29 cellular contexts compared by ENCODE assay signal in the genomic region with DNA sequence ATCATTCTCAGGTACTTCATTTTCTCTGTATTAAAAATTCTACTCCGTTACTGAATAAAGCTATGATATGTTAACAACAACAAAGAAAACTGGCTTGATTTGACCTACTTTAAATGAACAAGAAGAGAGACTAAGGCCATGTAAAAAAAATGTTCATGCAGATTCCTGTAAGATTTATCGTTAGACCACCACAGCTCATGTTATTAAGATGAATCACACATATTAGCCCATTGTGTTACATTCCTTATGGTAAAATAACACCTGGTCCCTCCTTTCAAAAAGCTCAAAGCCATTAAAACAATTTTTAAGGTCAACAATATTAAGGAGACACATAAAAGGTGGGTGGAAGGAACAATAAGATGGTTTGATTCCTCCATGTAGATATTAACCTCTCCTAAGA. TPM values are rescaled to one million over a fixed set of nuclear protein-coding genes. Genes with fewer than 3 reads are reported as not detected.
DNase-seq lines count a peak whose midpoint lies in the region; ATAC-seq and TF ChIP-seq lines count a peak whose summit lies in the region.
"Had no signal": no experiment of that assay in that cellular context is flagged by ENCODE, and none has a peak within 500 bp of the region (broad histone marks: within the 10 kb centered on the region; RNA-seq: fewer than 3 reads in every experiment).

No MANE protein-coding gene starts in this region.

- no peaks in the 10 kb centered on the region for H3K9me3 ChIP-seq in MG63
- H3K9me3 ChIP-seq: esophagus squamous epithelium, ovary, transverse colon had no signal

- H3K36me3 ChIP-seq in MG63 = no peaks in the 10 kb centered on the region
- H3K36me3 ChIP-seq: cardiac muscle cell, esophagus squamous epithelium, ovary, transverse colon, WERI-Rb-1 had no signal

- no peaks in the 10 kb centered on the region for H3K27me3 ChIP-seq in MG63
- H3K27me3 ChIP-seq: cardiac muscle cell, esophagus squamous epithelium, ovary, transverse colon had no signal

- no peak for ATAC-seq in GM21576 (IDR thresholded peaks at IDR 0.05; ENCODE audit: unreplicated experiment)
- ATAC-seq: activated T-cell treated with anti-CD3 and anti-CD28 coated beads, Interleukin-2, amount 50 U/mL, for 4 hours; Panc1 had no signal

- peak; percentile 14 for DNase-seq in EH (ENCODE audit: low read depth)
- DNase-seq in NCI-H226 = peak; percentile 59
- DNase-seq in choroid plexus epithelial cell (ENCODE audit: low read depth) = peak; percentile 63
- DNase-seq in kidney glomerular epithelial cell (lab: John Stamatoyannopoulos, UW) = peak; percentile 53
- DNase-seq in MG63 = no peak
- no peak for DNase-seq in cortex of kidney (lab: John Stamatoyannopoulos, UW)
- no peak for DNase-seq in GF-D8 (lab: John Stamatoyannopoulos, UW)
- DNase-seq: activated CD4-positive, alpha-beta T cell treated with anti-CD3 and anti-CD28 coated beads, Interleukin-2, amount 10 ng/mL, durations not matched to agents 24 days and 14 days; activated naive CD4-positive, alpha-beta T cell; activated T-cell treated with anti-CD3 and anti-CD28 coated beads, Interleukin-2, amount 50 U/mL, for 4 hours; esophagus squamous epithelium; NCI-H146; NCI-H524; ovary; retina; SIG-M5; stimulated activated CD4-positive, alpha-beta T cell treated with anti-CD3 and anti-CD28 coated beads, Interleukin-2, amount 100 ng/mL, for 24 hours; SW 1271; T-helper 9 cell; transverse colon; WERI-Rb-1 had no signal

- no peak overlapping the region for H3K4me3 ChIP-seq in choroid plexus epithelial cell (ENCODE audit: low read depth, low read length)
- no peak overlapping the region for H3K4me3 ChIP-seq in MG63
- H3K4me3 ChIP-seq: cardiac muscle cell, coronary artery, esophagus squamous epithelium, ovary, transverse colon had no signal

- no peak for TF ChIP-seq CTCF in choroid plexus epithelial cell (conservative IDR thresholded peaks at IDR 0.05; ENCODE audit: low read depth, low read length)

RNA-seq across cellular contexts. Expression of a gene that starts 6.3 kb away (rescaled TPM):
- total RNA-seq in MG63 (2014; rRNA removed; shearing (Covaris generic); ENCODE audit: low replicate concordance) = 84.0 and 186 TPM in 2 replicates

RNA-seq across cellular contexts. Expression of a gene that starts 6.4 kb away (rescaled TPM):
- total RNA-seq in MG63 (2014; rRNA removed; shearing (Covaris generic); ENCODE audit: low replicate concordance) = 0.37 and 6.0 TPM in 2 replicates

RNA-seq across cellular contexts. Expression of a gene that starts 38.2 kb away (rescaled TPM):
- not detected in 2 replicates for total RNA-seq in MG63 (2014; rRNA removed; shearing (Covaris generic); ENCODE audit: low replicate concordance)
- total RNA-seq: A673; activated CD4-positive, alpha-beta T cell treated with anti-CD3 and anti-CD28 coated beads, Interleukin-2, amount 10 ng/mL, durations not matched to agents 24 days and 14 days; activated T-cell treated with anti-CD3 and anti-CD28 coated beads, Interleukin-2, amount 50 U/mL, for 4 hours; B cell; cardiac muscle cell; esophagus squamous epithelium; lower leg skin; mononuclear cell; ovary; transverse colon had no signal

RNA-seq across cellular contexts. Expression of a gene that starts 54.9 kb away (rescaled TPM):
- not detected in 2 replicates for total RNA-seq in MG63 (2014; rRNA removed; shearing (Covaris generic); ENCODE audit: low replicate concordance)
- total RNA-seq: A673; activated CD4-positive, alpha-beta T cell treated with anti-CD3 and anti-CD28 coated beads, Interleukin-2, amount 10 ng/mL, durations not matched to agents 24 days and 14 days; activated T-cell treated with anti-CD3 and anti-CD28 coated beads, Interleukin-2, amount 50 U/mL, for 4 hours; cardiac muscle cell; esophagus squamous epithelium; lower leg skin; mononuclear cell; ovary; transverse colon had no signal

Comparison
In these comparisons a context has a peak if more than half of its experiments do, and no peak if none do; other contexts are left out.
1. DNase-seq: peak in EH (single experiment), NCI-H226 (single experiment), choroid plexus epithelial cell (single experiment) and kidney glomerular epithelial cell (single experiment); none in MG63 (single experiment), cortex of kidney (single experiment) and GF-D8 (single experiment).